ENCODE assay signal across 13 cellular contexts in genomic region chr10:35903021-35903420, GRCh38.
DNase-seq lines count a peak whose midpoint lies in the region; ATAC-seq and TF ChIP-seq lines count a peak whose summit lies in the region.
"Had no signal": no experiment of that assay in that cellular context is flagged by ENCODE, and none has a peak within 500 bp of the region (broad histone marks: within the 10 kb centered on the region; RNA-seq: fewer than 3 reads in every experiment).

No MANE protein-coding gene starts in this region.

- H3K4me1 ChIP-seq in foreskin keratinocyte = no peaks in the 10 kb centered on the region
- peaks cover 0 to 3% of the 10 kb centered on the region in 2 donors for H3K4me1 ChIP-seq in neuronal stem cell (ENCODE audit: control insufficient read depth in 2 of 2, insufficient read depth in 1 of 2, low read depth in 1 of 2, low read length in 2 of 2)
- no peaks in the 10 kb centered on the region for H3K4me1 ChIP-seq in adrenal gland (replicated peaks in 1 of 2)
- no peaks in the 10 kb centered on the region for H3K4me1 ChIP-seq in uterus
- H3K4me1 ChIP-seq: A549 had no signal

- H3K27ac ChIP-seq in foreskin keratinocyte (peak overlapping the region; percentile 37), neuronal stem cell (replicated peaks; ENCODE audit: low read length) (no peak overlapping the region), adrenal gland (no peak overlapping the region), uterus (no peak overlapping the region)
- H3K27ac ChIP-seq: A549, GM23248 had no signal

- H4K91ac ChIP-seq in neuronal stem cell (ENCODE audit: low read depth, low read length, poor library complexity) = no peak overlapping the region

- H3K36me3 ChIP-seq in neuronal stem cell (replicated peaks in 1 of 2; ENCODE audit: control insufficient read depth in 2 of 2, insufficient read depth in 2 of 2, low read length in 2 of 2) = no peaks in the 10 kb centered on the region
- H3K36me3 ChIP-seq in adrenal gland (replicated peaks in 1 of 2) = no peaks in the 10 kb centered on the region
- H3K36me3 ChIP-seq in uterus = no peaks in the 10 kb centered on the region

- H3K4me3 ChIP-seq in neuronal stem cell (ENCODE audit: low read length in 2 of 2) (no peak overlapping the region), adrenal gland (no peak overlapping the region), uterus (no peak overlapping the region)
- H3K4me3 ChIP-seq: A549, GM23248 had no signal

- no peak overlapping the region for H2AFZ ChIP-seq in neuronal stem cell (ENCODE audit: low read length)
- H2AFZ ChIP-seq: GM23248 had no signal

- H3K27me3 ChIP-seq in foreskin keratinocyte (no peaks in the 10 kb centered on the region), neuronal stem cell (ENCODE audit: control insufficient read depth in 3 of 3, insufficient read depth in 3 of 3, low read depth in 1 of 3, low read length in 3 of 3) (no peaks in the 10 kb centered on the region), adrenal gland (no peaks in the 10 kb centered on the region), uterus (no peaks in the 10 kb centered on the region)

- H2BK5ac ChIP-seq in neuronal stem cell (ENCODE audit: low read length) = no peak overlapping the region

- peak; percentile 40 for ATAC-seq in foreskin keratinocyte
- no peak for ATAC-seq in GM21619 (IDR thresholded peaks at IDR 0.05; ENCODE audit: unreplicated experiment)
- ATAC-seq: A549; CD8-positive, alpha-beta T cell; HCT116 had no signal

- H3K9ac ChIP-seq in neuronal stem cell (ENCODE audit: low read depth, low read length, poor library complexity) = no peak overlapping the region
- H3K9ac ChIP-seq: GM23248 had no signal

- no peak overlapping the region for H3K23ac ChIP-seq in neuronal stem cell (ENCODE audit: low read depth, low read length, poor library complexity)

- whole genome bisulfite sequencing in neuronal stem cell (ENCODE audit: extremely low coverage in 2 of 2, insufficient read length in 2 of 2, insufficient replicate concordance in 1 of 2), 2 donors = no CpG with 5 or more reads among the region's 7 CpGs
- WGBS in adrenal gland, 4 donors = 80 to 96% (median 90%) methylated on average over 7 of the region's 7 CpGs

- no peak overlapping the region for H2BK15ac ChIP-seq in neuronal stem cell (ENCODE audit: low read length)

- peak; percentile 41 for DNase-seq in NCI-H1105 (lab: John Stamatoyannopoulos, UW)
- peak; percentile 77 for DNase-seq in NCI-H345 (lab: John Stamatoyannopoulos, UW)
- peak in 1 of 2 donors; percentile 56 for DNase-seq in foreskin keratinocyte
- DNase-seq in neuronal stem cell (ENCODE audit: low spot score) = no peak
- no peak for DNase-seq in adrenal gland
- no peak for DNase-seq in uterus
- DNase-seq: CD8-positive, alpha-beta T cell; COR-L47; DMS153; GM23248 had no signal

- intact Hi-C loops in adrenal gland (cut with DNase I) (no loop called here), uterus (cut with DNase I; ENCODE audit: low total_unique reads) (no loop called here)

- H3K79me1 ChIP-seq in neuronal stem cell (ENCODE audit: low read depth, low read length) = no peaks in the 10 kb centered on the region

- H2BK120ac ChIP-seq in neuronal stem cell (ENCODE audit: low read depth, low read length) = peak overlapping the region; percentile 30

- H3K18ac ChIP-seq in neuronal stem cell (ENCODE audit: low read length) = no peak overlapping the region

- TF ChIP-seq POLR2A in adrenal gland (IDR thresholded peaks at IDR 0.05) = no peak
- no peak for TF ChIP-seq POLR2A in uterus (IDR thresholded peaks at IDR 0.05)

- H3K9me3 ChIP-seq in neuronal stem cell (replicated peaks in 1 of 2; ENCODE audit: control insufficient read depth in 2 of 2, insufficient read depth in 1 of 2, low read depth in 1 of 2, low read length in 2 of 2) = no peaks in the 10 kb centered on the region
- no peaks in the 10 kb centered on the region for H3K9me3 ChIP-seq in adrenal gland (replicated peaks in 1 of 3)
- H3K9me3 ChIP-seq in uterus = no peaks in the 10 kb centered on the region
- H3K9me3 ChIP-seq: A549 had no signal

- H3K4ac ChIP-seq in neuronal stem cell (ENCODE audit: low read length) = no peak overlapping the region

- no peak overlapping the region for H4K8ac ChIP-seq in neuronal stem cell (ENCODE audit: low read depth, low read length)

- no peak overlapping the region for H3K14ac ChIP-seq in neuronal stem cell (ENCODE audit: low read length)

- TF ChIP-seq CTCF in foreskin keratinocyte (conservative IDR thresholded peaks at IDR 0.05) (no peak), adrenal gland (IDR thresholded peaks at IDR 0.05) (no peak), uterus (IDR thresholded peaks at IDR 0.05) (no peak)

- no peak overlapping the region for H2AK5ac ChIP-seq in neuronal stem cell (ENCODE audit: low read depth, low read length)

- no peak overlapping the region for H3K4me2 ChIP-seq in neuronal stem cell (ENCODE audit: insufficient read depth, low read length, poor library complexity, severe bottlenecking)
- H3K4me2 ChIP-seq: A549 had no signal

- H2BK12ac ChIP-seq in neuronal stem cell (ENCODE audit: low read length) = no peak overlapping the region

Comparison
In these comparisons a context has a peak if more than half of its experiments do, and no peak if none do; other contexts are left out.
1. DNase-seq: peak in NCI-H1105 (single experiment) and NCI-H345 (single experiment); none in neuronal stem cell (single experiment), adrenal gland (0 of 7) and uterus (0 of 2).